Comparison of ENCODE assay signal across 15 cellular contexts in genomic region chr10:16756561-16757221, GRCh38.
DNase-seq lines count a peak whose midpoint lies in the region; ATAC-seq, FAIRE-seq and TF ChIP-seq lines count a peak whose summit lies in the region.
"Had no signal": no experiment of that assay in that cellular context is flagged by ENCODE, and none has a peak within 500 bp of the region (broad histone marks: within the 10 kb centered on the region; RNA-seq: fewer than 3 reads in every experiment).

No MANE protein-coding gene starts in this region.

- no peak overlapping the region for H3K4me2 ChIP-seq in astrocyte (ENCODE audit: low read length)

- no peaks in the 10 kb centered on the region for H3K27me3 Mint-ChIP-seq in activated naive CD4-positive, alpha-beta T cell treated with anti-CD3 and anti-CD28 coated beads, Interleukin-2, amount 50 U/mL, for 24 hours
- H3K27me3 Mint-ChIP-seq in astrocyte (ENCODE audit: low read depth, unreplicated experiment) = no peaks in the 10 kb centered on the region

- ATAC-seq in GM21367 (IDR thresholded peaks at IDR 0.05; ENCODE audit: unreplicated experiment) = no peak
- ATAC-seq: activated naive CD4-positive, alpha-beta T cell treated with anti-CD3 and anti-CD28 coated beads, Interleukin-2, amount 50 U/mL, for 72 hours had no signal

- peaks cover 26% of the 10 kb centered on the region for H3K36me3 Mint-ChIP-seq in activated naive CD4-positive, alpha-beta T cell treated with anti-CD3 and anti-CD28 coated beads, Interleukin-2, amount 50 U/mL, for 24 hours
- peaks cover 17% of the 10 kb centered on the region for H3K36me3 Mint-ChIP-seq in astrocyte (ENCODE audit: low read depth, unreplicated experiment)

- TF ChIP-seq CTCF in astrocyte (IDR thresholded peaks at IDR 0.05; ENCODE audit: insufficient read depth, low read depth, low read length) (no peak), foreskin fibroblast (IDR thresholded peaks at IDR 0.05; ENCODE audit: low read depth, low read length) (no peak)

- H2AFZ ChIP-seq in astrocyte (ENCODE audit: low read depth, low read length) = no peak overlapping the region
- H2AFZ ChIP-seq: parathyroid adenoma had no signal

- FAIRE-seq in astrocyte (lab: Jason Lieb, UNC) = no peak
- peak; percentile 75 for FAIRE-seq in urothelium cell line (lab: Jason Lieb, UNC)
- FAIRE-seq: kidney had no signal

- no peaks in the 10 kb centered on the region for H3K9me3 Mint-ChIP-seq in activated naive CD4-positive, alpha-beta T cell treated with anti-CD3 and anti-CD28 coated beads, Interleukin-2, amount 50 U/mL, for 24 hours
- no peaks in the 10 kb centered on the region for H3K9me3 Mint-ChIP-seq in astrocyte (ENCODE audit: unreplicated experiment)
- H3K9me3 Mint-ChIP-seq: activated naive CD4-positive, alpha-beta T cell treated with anti-CD3 and anti-CD28 coated beads, Interleukin-2, amount 50 U/mL, for 72 hours had no signal

- peaks cover 12% of the 10 kb centered on the region for H3K36me3 ChIP-seq in astrocyte (ENCODE audit: insufficient read depth, low read length)

- peaks cover 24% of the 10 kb centered on the region for H3K79me2 ChIP-seq in astrocyte (ENCODE audit: insufficient read depth, low read length)
- H3K79me2 ChIP-seq: parathyroid adenoma had no signal

- no peak overlapping the region for H3K4me3 ChIP-seq in astrocyte (ENCODE audit: insufficient read depth, low read depth, low read length)
- no peak overlapping the region for H3K4me3 ChIP-seq in foreskin fibroblast (ENCODE audit: low read depth in 1 of 2, low read length in 2 of 2)

- H3K27me3 ChIP-seq in astrocyte (ENCODE audit: insufficient read depth, low read length) = no peaks in the 10 kb centered on the region

- H3K9ac ChIP-seq in astrocyte (ENCODE audit: low read length) = no peak overlapping the region
- H3K9ac ChIP-seq: parathyroid adenoma had no signal

- H3K4me3 Mint-ChIP-seq in activated naive CD4-positive, alpha-beta T cell treated with anti-CD3 and anti-CD28 coated beads, Interleukin-2, amount 50 U/mL, for 24 hours = no peak overlapping the region
- H3K4me3 Mint-ChIP-seq in astrocyte (ENCODE audit: unreplicated experiment) = no peak overlapping the region

- peaks cover 41% of the 10 kb centered on the region for H4K20me1 ChIP-seq in astrocyte (ENCODE audit: insufficient read depth, low read length)

- H3K4me1 Mint-ChIP-seq in activated naive CD4-positive, alpha-beta T cell treated with anti-CD3 and anti-CD28 coated beads, Interleukin-2, amount 50 U/mL, for 24 hours = peaks cover 10% of the 10 kb centered on the region
- peaks cover 4% of the 10 kb centered on the region for H3K4me1 Mint-ChIP-seq in astrocyte (ENCODE audit: low read depth, unreplicated experiment)

- peak overlapping the region; percentile 20 for H3K27ac Mint-ChIP-seq in activated naive CD4-positive, alpha-beta T cell treated with anti-CD3 and anti-CD28 coated beads, Interleukin-2, amount 50 U/mL, for 24 hours
- no peak overlapping the region for H3K27ac Mint-ChIP-seq in astrocyte (ENCODE audit: unreplicated experiment)
- H3K27ac Mint-ChIP-seq: activated naive CD4-positive, alpha-beta T cell treated with anti-CD3 and anti-CD28 coated beads, Interleukin-2, amount 50 U/mL, for 72 hours had no signal

- H3K27ac ChIP-seq in astrocyte (ENCODE audit: low read depth, low read length) = no peak overlapping the region
- H3K27ac ChIP-seq: parathyroid adenoma had no signal

- H3K9me3 ChIP-seq in astrocyte (ENCODE audit: insufficient read depth, low read depth, low read length) = no peaks in the 10 kb centered on the region

- DNase-seq in activated naive CD4-positive, alpha-beta T cell treated with Interleukin-2 at 50 U/mL for 16 hours = no peak
- DNase-seq in astrocyte (ENCODE audit: low read depth) (peak; percentile 80), foreskin fibroblast (peak; percentile 37 to 52), urothelium cell line (ENCODE audit: low spot score) (no peak), NCI-H1436 treated with DMSO at 0.1 percent for 48 hours (lab: John Stamatoyannopoulos, UW) (no peak), head of caudate nucleus (no peak)
- DNase-seq: Calu3; central memory CD4-positive, alpha-beta T cell; kidney; MV-4-11; RPMI8226 had no signal

- no peaks in the 10 kb centered on the region for H3K4me1 ChIP-seq in astrocyte (ENCODE audit: insufficient read depth, low read length)
- H3K4me1 ChIP-seq: parathyroid adenoma had no signal

- intact Hi-C loops in head of caudate nucleus (cut with DNase I) = no loop called here

Comparison
In these comparisons a context has a peak if more than half of its experiments do, and no peak if none do; other contexts are left out.
1. DNase-seq: peak in astrocyte (single experiment) and foreskin fibroblast (2 of 2); none in activated naive CD4-positive, alpha-beta T cell treated with Interleukin-2 at 50 U/mL for 16 hours (single experiment), urothelium cell line (single experiment), NCI-H1436 treated with DMSO at 0.1 percent for 48 hours (single experiment) and head of caudate nucleus (0 of 42).